Comparison of ENCODE assay signal across 21 cellular contexts in genomic region chr4:120685756-120686278, GRCh38.
"Had no signal": no experiment of that assay in that cellular context is flagged by ENCODE, and none has a peak within 500 bp of the region (broad histone marks: within the 10 kb centered on the region; RNA-seq: fewer than 3 reads in every experiment).

No MANE protein-coding gene starts in this region.

- H3K36me3 ChIP-seq: breast epithelium, neural progenitor cell, prostate gland had no signal

- H2AFZ ChIP-seq: neural progenitor cell had no signal

- H3K9ac ChIP-seq: neural progenitor cell had no signal

- FAIRE-seq: astrocyte had no signal

- H3K4me1 ChIP-seq: breast epithelium, neural progenitor cell, prostate gland, testis had no signal

- H3K4me2 ChIP-seq: neural progenitor cell had no signal

- H3K9me3 ChIP-seq: breast epithelium, prostate gland, testis had no signal

- H3K4me3 ChIP-seq: breast epithelium, neural progenitor cell, prostate gland, testis had no signal

- ATAC-seq: activated CD4-positive, CD25-positive, alpha-beta regulatory T cell treated with anti-CD3 and anti-CD28 coated beads, Interleukin-2, amount 50 U/mL, for 24 hours; activated CD8-positive, alpha-beta T cell treated with anti-CD3 and anti-CD28 coated beads, Interleukin-2, amount 10 ng/mL, durations not matched to agents 7 days and 5 days; activated naive CD8-positive, alpha-beta T cell treated with anti-CD3 and anti-CD28 coated beads, Interleukin-2, amount 50 U/mL, for 24 hours; activated T-cell treated with anti-CD3 and anti-CD28 coated beads, Interleukin-2, amount 50 U/mL, for 4 hours; left ventricle myocardium superior; naive thymus-derived CD4-positive, alpha-beta T cell; right cardiac atrium; stimulated activated effector memory CD8-positive, alpha-beta T cell treated with anti-CD3 and anti-CD28 coated beads, Interleukin-12 subunit alpha, Interleukin-12 subunit beta, amount 100 ng/mL, for 72 hours had no signal

- DNase-seq: activated CD4-positive, alpha-beta T cell treated with anti-CD3 and anti-CD28 coated beads, Interleukin-2, amount 10 ng/mL, durations not matched to agents 7 days and 5 days; activated CD8-positive, alpha-beta T cell treated with anti-CD3 and anti-CD28 coated beads, Interleukin-2, amount 10 ng/mL, durations not matched to agents 7 days and 5 days; activated naive CD4-positive, alpha-beta T cell treated with anti-CD3 and anti-CD28 coated beads, Interleukin-2, amount 10 ng/mL, durations not matched to agents 7 days and 5 days; activated naive CD8-positive, alpha-beta T cell treated with anti-CD3 and anti-CD28 coated beads, Interleukin-2, amount 50 U/mL, for 24 hours; activated T-cell treated with anti-CD3 and anti-CD28 coated beads, Interleukin-2, amount 50 U/mL, for 4 hours; cerebellar nuclear complex; cortex of kidney; left ventricle myocardium superior; naive thymus-derived CD4-positive, alpha-beta T cell; right cardiac atrium; small intestine; stimulated activated CD4-positive, alpha-beta T cell treated with anti-CD3 and anti-CD28 coated beads, Interleukin-4, amount 100 ng/mL, for 1 hour; T-helper 1 cell; T1000; testis had no signal

- H3K27me3 ChIP-seq: breast epithelium, neural progenitor cell, testis had no signal

- H3K27ac ChIP-seq: breast epithelium, neural progenitor cell, prostate gland, testis had no signal
